Comparison of ENCODE assay signal across 24 cellular contexts in genomic region chr10:117470733-117471132, GRCh38.
"Had no signal": no experiment of that assay in that cellular context is flagged by ENCODE, and none has a peak within 500 bp of the region (broad histone marks: within the 10 kb centered on the region; RNA-seq: fewer than 3 reads in every experiment).

No MANE protein-coding gene starts in this region.

- H3K4me3 ChIP-seq: lower lobe of right lung, prostate gland, right atrium auricular region, sigmoid colon, stomach, thyroid gland, vagina had no signal

- H3K27ac ChIP-seq: lower lobe of right lung, prostate gland, right atrium auricular region, sigmoid colon, stomach, thyroid gland had no signal

- DNase-seq: effector memory CD8-positive, alpha-beta T cell; hypothalamus; immature natural killer cell; islet precursor cell; kidney glomerular epithelial cell; left colon; left ventricle myocardium superior; lower lobe of right lung; naive thymus-derived CD8-positive, alpha-beta T cell; nephron progenitor cell; nucleus accumbens; sigmoid colon; stimulated activated CD4-positive, alpha-beta T cell treated with anti-CD3 and anti-CD28 coated beads, Interleukin-2, amount 100 ng/mL, for 24 hours; stimulated activated CD4-positive, alpha-beta T cell treated with anti-CD3 and anti-CD28 coated beads, Interleukin-4, amount 100 ng/mL, for 24 hours; stimulated activated naive CD4-positive, alpha-beta T cell treated with Interleukin-2 at 50 U/mL for 16 hours; stomach; thyroid gland; trophoblast cell had no signal

- H3K4me1 ChIP-seq: lower lobe of right lung, prostate gland, right atrium auricular region, stomach, thyroid gland had no signal

- FAIRE-seq: endometrium, frontal cortex had no signal

- H3K9me3 ChIP-seq: lower lobe of right lung, prostate gland, right atrium auricular region, sigmoid colon, stomach, thyroid gland, vagina had no signal

- H3K36me3 ChIP-seq: lower lobe of right lung, prostate gland, right atrium auricular region, sigmoid colon, stomach, thyroid gland, vagina had no signal

- H3K27me3 ChIP-seq: sigmoid colon, thyroid gland, vagina had no signal

- ATAC-seq: effector memory CD8-positive, alpha-beta T cell; left colon; left ventricle myocardium superior; lower lobe of right lung; naive thymus-derived CD8-positive, alpha-beta T cell; stimulated activated effector memory CD8-positive, alpha-beta T cell treated with anti-CD3 and anti-CD28 coated beads, Interleukin-12 subunit alpha, Interleukin-12 subunit beta, amount 100 ng/mL, for 72 hours had no signal
